9 cellular contexts compared by ENCODE assay signal in the genomic region with DNA sequence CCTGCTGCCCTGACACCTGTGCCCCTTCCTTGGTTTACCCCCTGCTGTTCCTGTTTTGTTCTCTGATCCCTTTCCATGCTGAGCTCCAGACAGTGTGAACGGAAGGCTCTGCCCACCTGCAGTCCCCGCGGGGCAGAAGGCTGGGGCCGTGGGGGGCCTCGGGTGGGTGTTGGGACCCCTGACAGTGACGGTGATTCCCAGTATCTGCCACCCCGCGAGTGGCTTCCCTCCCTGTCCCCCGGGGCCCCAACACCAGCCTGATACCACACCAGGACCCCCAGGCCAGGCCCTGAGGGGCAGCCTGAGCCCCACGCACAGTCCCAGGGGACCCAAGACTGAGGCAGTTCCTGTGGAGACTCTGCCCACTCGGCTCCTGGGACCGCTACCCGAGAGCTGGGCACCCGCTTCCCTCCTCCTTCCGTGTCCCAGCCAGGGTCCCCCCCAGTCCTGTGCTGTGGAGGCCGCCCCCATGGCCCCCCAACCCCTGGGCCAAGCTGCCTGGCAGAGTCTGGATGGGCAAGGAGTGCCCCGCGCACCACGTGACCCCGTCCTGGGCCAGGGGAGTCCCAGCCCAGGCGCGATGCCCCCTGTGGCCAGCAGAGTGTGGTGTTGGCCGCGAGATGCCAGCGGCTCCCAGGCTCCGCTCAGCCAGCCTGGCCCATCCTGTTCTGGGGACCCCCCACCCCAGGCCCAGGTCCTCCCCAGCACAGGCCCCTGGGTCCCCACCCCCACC. TPM values are rescaled to one million over a fixed set of nuclear protein-coding genes. Genes with fewer than 3 reads are reported as not detected.
A peak's percentile ranks its signal among the peaks of the same experiment; 100 is the strongest.
DNase-seq lines count a peak whose midpoint lies in the region; ATAC-seq and TF ChIP-seq lines count a peak whose summit lies in the region.
"Had no signal": no experiment of that assay in that cellular context is flagged by ENCODE, and none has a peak within 500 bp of the region (broad histone marks: within the 10 kb centered on the region; RNA-seq: fewer than 3 reads in every experiment).

No MANE protein-coding gene starts in this region.

- no CpG with 5 or more reads among the region's 26 CpGs for WGBS in mesendoderm (ENCODE audit: extremely low coverage, insufficient coverage, low lambda C conversion rate)
- 24 to 61% (median 29%) methylated on average over 6 to 26 of the region's 26 CpGs for WGBS in stomach, 5 donors

- no peak overlapping the region for H3K56ac ChIP-seq in mesendoderm (ENCODE audit: low read length)

- H2BK15ac ChIP-seq in mesendoderm (replicated peaks; ENCODE audit: low read depth): no peak overlapping the region

- H3K4me1 ChIP-seq in mesendoderm (ENCODE audit: control insufficient read depth, low read depth, low read length) (no peaks in the 10 kb centered on the region), stomach (peaks cover 5 to 22% (median 17%) of the 10 kb centered on the region in 4 donors)

- no peak overlapping the region for H2BK5ac ChIP-seq in mesendoderm (ENCODE audit: low read length)

- H2BK120ac ChIP-seq in mesendoderm (ENCODE audit: low read depth, low read length): no peak overlapping the region

- H3K4me2 ChIP-seq in mesendoderm (ENCODE audit: low read length): no peak overlapping the region

- no peak overlapping the region for H2AK5ac ChIP-seq in mesendoderm (ENCODE audit: low read length)

- H3K27me3 ChIP-seq in mesendoderm (ENCODE audit: insufficient read depth, low read length, poor library complexity) (no peaks in the 10 kb centered on the region), stomach (peaks cover 0 to 98% (median 66%) of the 10 kb centered on the region in 3 donors)

- ATAC-seq in GM18498 (IDR thresholded peaks at IDR 0.05; ENCODE audit: unreplicated experiment): no peak

- no peaks in the 10 kb centered on the region for H3K36me3 ChIP-seq in mesendoderm (ENCODE audit: control insufficient read depth, insufficient read depth, low read length)
- no peaks in the 10 kb centered on the region for H3K36me3 ChIP-seq in stomach

- DNase-seq in NCI-H146 (lab: John Stamatoyannopoulos, UW): peak; percentile 29
- no peak for DNase-seq in NCI-H146 treated with DMSO at 0.1 percent for 48 hours (lab: John Stamatoyannopoulos, UW; ENCODE audit: unreplicated experiment)
- DNase-seq in MV-4-11 (lab: John Stamatoyannopoulos, UW): peak; percentile 1
- peak; percentile 31 to 36 for DNase-seq in activated CD4-positive, alpha-beta T cell treated with anti-CD3 and anti-CD28 coated beads for 4 hours
- peak; percentile 31 for DNase-seq in effector CD8-positive, alpha-beta T cell (lab: John Stamatoyannopoulos, UW)
- peak; percentile 57 for DNase-seq in mesendoderm
- peak; percentile 73 for DNase-seq in stomach

- H3K9me3 ChIP-seq in stomach: no peaks in the 10 kb centered on the region

- TF ChIP-seq POLR2A in stomach (IDR thresholded peaks at IDR 0.05): no peak

- H3K79me1 ChIP-seq in mesendoderm (ENCODE audit: low read length): no peaks in the 10 kb centered on the region

- H3K9ac ChIP-seq in mesendoderm (ENCODE audit: low read length): no peak overlapping the region

- H3K27ac ChIP-seq in mesendoderm (ENCODE audit: low read depth, low read length): no peak overlapping the region
- H3K27ac ChIP-seq in stomach: no peak overlapping the region

- no peak overlapping the region for H4K8ac ChIP-seq in mesendoderm (ENCODE audit: low read depth, low read length)

- no peak for TF ChIP-seq EP300 in stomach (IDR thresholded peaks at IDR 0.05)

- no peak overlapping the region for H3K23ac ChIP-seq in mesendoderm (ENCODE audit: low read length)

- peak in 5 of 7 experiments; percentile 63 to 96 (median 85) for TF ChIP-seq CTCF in stomach (IDR thresholded peaks at IDR 0.05)

- no peak overlapping the region for H3K4ac ChIP-seq in mesendoderm (ENCODE audit: low read depth, low read length)

- H4K5ac ChIP-seq in mesendoderm (ENCODE audit: low read length): no peak overlapping the region

- no peaks in the 10 kb centered on the region for H3K79me2 ChIP-seq in mesendoderm (ENCODE audit: control insufficient read depth, insufficient read depth, low read length)

- intact Hi-C loops in stomach (cut with DNase I; ENCODE audit: low total_unique reads): no loop called here

- H3K4me3 ChIP-seq in mesendoderm (ENCODE audit: low read length) (no peak overlapping the region), stomach (no peak overlapping the region)

- H3K18ac ChIP-seq in mesendoderm (ENCODE audit: low read length): no peak overlapping the region

RNA-seq across cellular contexts. Expression of gene C1QTNF8, which starts 10.0 kb away (rescaled TPM):
- polyA plus RNA-seq in mesendoderm (2013, experiment 1 of 2): not detected
- polyA plus RNA-seq in mesendoderm (2013, experiment 2 of 2): not detected
- total RNA-seq in stomach: not detected
- polyA plus RNA-seq in stomach: not detected
- polyA plus RNA-seq: adipose tissue had no signal

RNA-seq across cellular contexts. Expression of gene SSTR5, which starts 33.5 kb away (rescaled TPM):
- 0.03 TPM for polyA plus RNA-seq in mesendoderm (2013, experiment 1 of 2)
- polyA plus RNA-seq in mesendoderm (2013, experiment 2 of 2): not detected
- total RNA-seq in stomach: not detected
- under 1 TPM in 1 of 3 donors, not detected in 2; 0.13 TPM for polyA plus RNA-seq in stomach

RNA-seq across cellular contexts. Expression of gene CACNA1H, which starts 46.9 kb away (rescaled TPM):
- 5.3 TPM for polyA plus RNA-seq in mesendoderm (2013, experiment 1 of 2)
- 4.9 TPM for polyA plus RNA-seq in mesendoderm (2013, experiment 2 of 2)
- 10 to 100 TPM; 15.8 to 49.6 (median 33.3) TPM for total RNA-seq in stomach
- 10 to 100 TPM in 1 of 3 donors, 1 to 10 TPM in 2; 1.5 to 14.5 (median 4.2) TPM for polyA plus RNA-seq in stomach
